Comparison of ENCODE assay signal across 27 cellular contexts in the genomic region with DNA sequence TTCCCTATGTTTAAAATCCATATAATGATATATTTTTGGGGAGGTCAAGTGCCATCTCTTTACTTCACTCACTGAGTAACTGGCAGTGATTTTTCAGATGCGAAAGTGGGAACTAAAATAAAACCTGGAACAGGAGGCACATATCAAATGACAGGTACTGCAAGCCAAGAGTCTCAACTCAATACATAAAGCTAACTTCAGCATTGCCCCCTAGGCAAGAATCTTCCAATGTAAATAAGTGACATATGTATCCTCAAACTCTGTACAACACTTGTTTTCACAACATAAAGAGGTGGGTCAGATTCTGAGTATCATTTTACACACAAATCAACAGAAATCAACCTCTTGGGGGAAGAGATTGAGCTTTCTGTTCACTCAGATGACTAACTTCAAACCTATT. TPM values are rescaled to one million over a fixed set of nuclear protein-coding genes. Genes with fewer than 3 reads are reported as not detected.
DNase-seq lines count a peak whose midpoint lies in the region; ATAC-seq and TF ChIP-seq lines count a peak whose summit lies in the region.
"Had no signal": no experiment of that assay in that cellular context is flagged by ENCODE, and none has a peak within 500 bp of the region (broad histone marks: within the 10 kb centered on the region; RNA-seq: fewer than 3 reads in every experiment).

No MANE protein-coding gene starts in this region.

- H2AFZ ChIP-seq in PC-3 (ENCODE audit: low read length) = no peak overlapping the region
- H2AFZ ChIP-seq: GM23248 had no signal

- no peaks in the 10 kb centered on the region for H3K9me2 ChIP-seq in PC-3 (replicated peaks; ENCODE audit: low read length)

- no TSS peak for BruUV-seq in PC-3 (replicated peaks; lab: Mats Ljungman, UMichigan)

- POLR2A ChIA-PET in PC-3 (lab: Charles Lee; ENCODE audit: unreplicated experiment) = interaction anchor here (0.6 to 1.1 kb wide), 2 partner anchors 18 to 39 kb away, joined by 3 to 5 read pairs; no protein-coding TSS in a partner anchor

- intact Hi-C loops in PC-3 (cut with micrococcal nuclease) (loop anchor here (2.0 kb wide), 1 partner anchor 51 kb away; no protein-coding TSS in a partner anchor), left ventricle myocardium superior (cut with micrococcal nuclease) (no loop called here)

- H3K4me3 ChIP-seq in LNCaP clone FGC (ENCODE audit: low read depth, low read length) (no peak overlapping the region), PC-3 (ENCODE audit: low read length) (no peak overlapping the region)
- H3K4me3 ChIP-seq: adrenal gland; BLaER1 treated with 17β-estradiol and CSF1 and Interleukin-3, amounts not matched to agents 10 nM and 100 nM; colonic mucosa; esophagus squamous epithelium; GM23248; SJSA1; suprapubic skin had no signal

- no peaks in the 10 kb centered on the region for H3K9me3 ChIP-seq in PC-3 (ENCODE audit: low read length)
- H3K9me3 ChIP-seq: adrenal gland; BLaER1 treated with 17β-estradiol and CSF1 and Interleukin-3, amounts not matched to agents 10 nM and 100 nM; colonic mucosa; esophagus squamous epithelium; SJSA1; suprapubic skin had no signal

- no peak overlapping the region for H3K9ac ChIP-seq in PC-3 (ENCODE audit: low read length)
- H3K9ac ChIP-seq: GM23248 had no signal

- peaks cover 60% of the 10 kb centered on the region for H3K79me2 ChIP-seq in PC-3 (ENCODE audit: low read length)

- H3K4me1 ChIP-seq in PC-3 (ENCODE audit: insufficient read depth, low read length) = peaks cover 19% of the 10 kb centered on the region
- H3K4me1 ChIP-seq: BLaER1 treated with 17β-estradiol and CSF1 and Interleukin-3, amounts not matched to agents 10 nM and 100 nM; colonic mucosa; esophagus squamous epithelium; suprapubic skin had no signal

- peaks cover 24% of the 10 kb centered on the region for H4K20me1 ChIP-seq in PC-3 (ENCODE audit: low read length)

- H3K36me3 ChIP-seq in PC-3 (ENCODE audit: low read depth, low read length) = peaks cover 24% of the 10 kb centered on the region

- DNase-seq in DMS 273 (lab: John Stamatoyannopoulos, UW; ENCODE audit: unreplicated experiment) = peak; percentile 61
- peak; percentile 14 for DNase-seq in LNCaP clone FGC (ENCODE audit: low read depth)
- DNase-seq in PC-3 = peak; percentile 64
- no peak for DNase-seq in left ventricle myocardium superior
- DNase-seq in putamen (ENCODE audit: low spot score) = no peak
- no peak for DNase-seq in NCI-H1105 (lab: John Stamatoyannopoulos, UW)
- DNase-seq: activated B cell treated with CpG ODN at 0.5 μM for 24 hours; activated CD4-positive, alpha-beta T cell treated with anti-CD3 and anti-CD28 coated beads, Interleukin-2, amount 50 U/mL, for 4 hours; activated naive CD4-positive, alpha-beta T cell; activated T-cell treated with anti-CD3 and anti-CD28 coated beads, Interleukin-2, amount 50 U/mL, for 72 hours; adrenal gland; brain microvascular endothelial cell; colonic mucosa; esophagus squamous epithelium; GM23248; HFFc6; hypothalamus; NCI-H1048; NCI-H2081; stimulated activated naive CD4-positive, alpha-beta T cell had no signal

- H3K27ac ChIP-seq in PC-3 (ENCODE audit: low read length) = no peak overlapping the region
- H3K27ac ChIP-seq: adrenal gland; BLaER1 treated with 17β-estradiol and CSF1 and Interleukin-3, amounts not matched to agents 10 nM and 100 nM; brain microvascular endothelial cell; colonic mucosa; esophagus squamous epithelium; GM23248; SJSA1; suprapubic skin had no signal

- TF ChIP-seq CTCF in LNCaP clone FGC (IDR thresholded peaks at IDR 0.05; ENCODE audit: control insufficient read depth, extremely low read depth, insufficient read depth) (no peak), PC-3 (conservative IDR thresholded peaks at IDR 0.05; ENCODE audit: low read depth, low read length) (no peak)

- H3K27me3 ChIP-seq in PC-3 (ENCODE audit: low read length) = no peaks in the 10 kb centered on the region
- H3K27me3 ChIP-seq: adrenal gland; BLaER1 treated with 17β-estradiol and CSF1 and Interleukin-3, amounts not matched to agents 10 nM and 100 nM; brain microvascular endothelial cell; colonic mucosa; esophagus squamous epithelium; SJSA1; suprapubic skin had no signal

- no peak overlapping the region for H3K4me2 ChIP-seq in PC-3 (ENCODE audit: low read length)
- H3K4me2 ChIP-seq: BLaER1 treated with 17β-estradiol and CSF1 and Interleukin-3, amounts not matched to agents 10 nM and 100 nM had no signal

- ATAC-seq in PC-3 (peak; percentile 88), left ventricle myocardium superior (peak; percentile 54), GM21515 (IDR thresholded peaks at IDR 0.05; ENCODE audit: unreplicated experiment) (no peak)
- no peak for ATAC-seq in activated CD4-positive, CD25-positive, alpha-beta regulatory T cell treated with anti-CD3 and anti-CD28 coated beads, Interleukin-2, amount 50 U/mL, for 24 hours
- ATAC-seq: activated T-cell treated with anti-CD3 and anti-CD28 coated beads, Interleukin-2, amount 50 U/mL, for 72 hours had no signal

- CTCF ChIA-PET in PC-3 (lab: Charles Lee) = interaction anchor here (0.7 to 1.9 kb wide), 4 partner anchors 25 to 143 kb away, joined by 4 to 11 read pairs (median 8); no protein-coding TSS in a partner anchor

- H3F3A ChIP-seq in PC-3 (ENCODE audit: low read length, unreplicated experiment) = no peaks in the 10 kb centered on the region

RNA-seq across cellular contexts. Expression of a gene that starts 18.1 kb away (rescaled TPM):
- total RNA-seq in PC-3 (2014; rRNA removed) (122 and 139 TPM in 2 replicates), left ventricle myocardium superior (145 TPM)

RNA-seq across cellular contexts. Expression of a gene that starts 39.0 kb away (rescaled TPM):
- 90.3 and 128 TPM in 2 replicates for total RNA-seq in PC-3 (2014; rRNA removed)
- total RNA-seq in left ventricle myocardium superior = 277 TPM

RNA-seq across cellular contexts. Expression of a gene that starts 40.7 kb away (rescaled TPM):
- 63.2 and 65.4 TPM in 2 replicates for total RNA-seq in PC-3 (2014; rRNA removed)
- 96.2 TPM for total RNA-seq in left ventricle myocardium superior

RNA-seq across cellular contexts. Expression of a gene that starts 53.8 kb away (rescaled TPM):
- total RNA-seq in PC-3 (2014; rRNA removed) = 0.12 TPM in 1 of 2 replicates, not detected in the other
- total RNA-seq in left ventricle myocardium superior = 20.0 TPM
- total RNA-seq: activated B cell treated with CpG ODN at 0.5 μM for 24 hours; activated T-cell treated with anti-CD3 and anti-CD28 coated beads, Interleukin-2, amount 50 U/mL, for 72 hours; colonic mucosa; liver; progenitor cell of endocrine pancreas; SJSA1; suprapubic skin had no signal

Comparison
In these comparisons a context has a peak if more than half of its experiments do, and no peak if none do; other contexts are left out.
1. DNase-seq: peak in DMS 273 (single experiment), LNCaP clone FGC (single experiment) and PC-3 (single experiment); none in left ventricle myocardium superior (single experiment), putamen (single experiment) and NCI-H1105 (single experiment).
2. ATAC-seq: peak in PC-3 (single experiment) and left ventricle myocardium superior (single experiment); none in GM21515 (single experiment) and activated CD4-positive, CD25-positive, alpha-beta regulatory T cell treated with anti-CD3 and anti-CD28 coated beads, Interleukin-2, amount 50 U/mL, for 24 hours (0 of 2).